ENCODE assay signal across 1 cellular context in genomic region chr6:80923816-80924215, GRCh38.
TF ChIP-seq lines count a peak whose summit lies in the region.

No MANE protein-coding gene starts in this region.

TF ChIP-seq in HepG2, 621 proteins besides CTCF, POLR2A, EP300 and RAD21:
- TF ChIP-seq, protein P1, sequence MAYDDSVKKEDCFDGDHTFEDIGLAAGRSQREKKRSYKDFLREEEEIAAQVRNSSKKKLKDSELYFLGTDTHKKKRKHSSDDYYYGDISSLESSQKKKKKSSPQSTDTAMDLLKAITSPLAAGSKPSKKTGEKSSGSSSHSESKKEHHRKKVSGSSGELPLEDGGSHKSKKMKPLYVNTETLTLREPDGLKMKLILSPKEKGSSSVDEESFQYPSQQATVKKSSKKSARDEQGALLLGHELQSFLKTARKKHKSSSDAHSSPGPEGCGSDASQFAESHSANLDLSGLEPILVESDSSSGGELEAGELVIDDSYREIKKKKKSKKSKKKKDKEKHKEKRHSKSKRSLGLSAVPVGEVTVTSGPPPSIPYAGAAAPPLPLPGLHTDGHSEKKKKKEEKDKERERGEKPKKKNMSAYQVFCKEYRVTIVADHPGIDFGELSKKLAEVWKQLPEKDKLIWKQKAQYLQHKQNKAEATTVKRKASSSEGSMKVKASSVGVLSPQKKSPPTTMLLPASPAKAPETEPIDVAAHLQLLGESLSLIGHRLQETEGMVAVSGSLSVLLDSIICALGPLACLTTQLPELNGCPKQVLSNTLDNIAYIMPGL (CRISPR knock-in tag; IDR thresholded peaks at IDR 0.05; ENCODE audit: borderline replicate concordance in 1 of 2, low read depth in 1 of 2) = no peak
- no peak for TF ChIP-seq SOX5 (CRISPR knock-in tag; IDR thresholded peaks at IDR 0.05; ENCODE audit: borderline replicate concordance)
- TF ChIP-seq PPARG (CRISPR knock-in tag; conservative IDR thresholded peaks at IDR 0.05) = no peak
- TF ChIP-seq ZNF296 (CRISPR knock-in tag; conservative IDR thresholded peaks at IDR 0.05) = no peak
- TF ChIP-seq GRHL1 (CRISPR knock-in tag; conservative IDR thresholded peaks at IDR 0.05) = no peak
- TF ChIP-seq ZNF75D (CRISPR knock-in tag; IDR thresholded peaks at IDR 0.05; ENCODE audit: borderline replicate concordance) = no peak
- TF ChIP-seq JUND (CRISPR knock-in tag; IDR thresholded peaks at IDR 0.05) = no peak
- TF ChIP-seq MIXL1 (CRISPR knock-in tag; IDR thresholded peaks at IDR 0.05) = no peak
- no peak for TF ChIP-seq ZNF556 (CRISPR knock-in tag; IDR thresholded peaks at IDR 0.05; ENCODE audit: borderline replicate concordance)
- no peak for TF ChIP-seq YEATS4 (CRISPR knock-in tag; IDR thresholded peaks at IDR 0.05; ENCODE audit: borderline replicate concordance)
TF ChIP-seq in HepG2: peak in this region for 0.
